1 cellular context compared by ENCODE assay signal in genomic region chr1:27322569-27323116, GRCh38.
TF ChIP-seq lines count a peak whose summit lies in the region.

No MANE protein-coding gene starts in this region.

TF ChIP-seq in WTC11, 78 proteins besides CTCF, POLR2A, EP300 and RAD21 (continued from another document):
- TF ChIP-seq PREB (CRISPR knock-in tag; IDR thresholded peaks at IDR 0.05; ENCODE audit: borderline replicate concordance) (no peak), JAZF1 (CRISPR knock-in tag; IDR thresholded peaks at IDR 0.05) (no peak)
